Comparison of ENCODE assay signal across 34 cellular contexts in genomic region chr10:126878594-126878993, GRCh38.
"Had no signal": no experiment of that assay in that cellular context is flagged by ENCODE, and none has a peak within 500 bp of the region (broad histone marks: within the 10 kb centered on the region; RNA-seq: fewer than 3 reads in every experiment).

No MANE protein-coding gene starts in this region.

- H3K36me3 ChIP-seq: MG63 had no signal

- DNase-seq: Karpas-422, Kasumi-1, MG63, MM.1S, MV-4-11, NCI-H1048, NCI-H1092, NCI-H1092 treated with DMSO at 0.1 percent for 48 hours, NCI-H1105, NCI-H1105 treated with DMSO at 0.1 percent for 48 hours, NCI-H1417, NCI-H1417 treated with DMSO at 0.1 percent for 48 hours, NCI-H1436, NCI-H1436 treated with DMSO at 0.1 percent for 48 hours, NCI-H146, NCI-H1694, NCI-H1694 treated with DMSO at 0.1 percent for 48 hours, NCI-H187 treated with DMSO at 0.1 percent for 48 hours, NCI-H1930, NCI-H2029, NCI-H2029 treated with DMSO at 0.1 percent for 48 hours, NCI-H2081, NCI-H2081 treated with DMSO at 0.1 percent for 48 hours, NCI-H2107, NCI-H2171, NCI-H2171 treated with DMSO at 0.1 percent for 48 hours, NCI-H2227 treated with DMSO at 0.1 percent for 48 hours, NCI-H226, NCI-H345, NCI-H446, NCI-H446 treated with DMSO at 0.1 percent for 48 hours, NCI-H510A, NCI-H510A treated with DMSO at 0.1 percent for 48 hours had no signal

- H3K27ac ChIP-seq: KMS-11 had no signal

- H3K9ac ChIP-seq: KMS-11 had no signal

- H3K4me3 ChIP-seq: MG63 had no signal

- H3K27me3 ChIP-seq: MG63 had no signal

- H3K9me3 ChIP-seq: MG63 had no signal

- H3K4me2 ChIP-seq: KMS-11 had no signal
